In the genomic region with DNA sequence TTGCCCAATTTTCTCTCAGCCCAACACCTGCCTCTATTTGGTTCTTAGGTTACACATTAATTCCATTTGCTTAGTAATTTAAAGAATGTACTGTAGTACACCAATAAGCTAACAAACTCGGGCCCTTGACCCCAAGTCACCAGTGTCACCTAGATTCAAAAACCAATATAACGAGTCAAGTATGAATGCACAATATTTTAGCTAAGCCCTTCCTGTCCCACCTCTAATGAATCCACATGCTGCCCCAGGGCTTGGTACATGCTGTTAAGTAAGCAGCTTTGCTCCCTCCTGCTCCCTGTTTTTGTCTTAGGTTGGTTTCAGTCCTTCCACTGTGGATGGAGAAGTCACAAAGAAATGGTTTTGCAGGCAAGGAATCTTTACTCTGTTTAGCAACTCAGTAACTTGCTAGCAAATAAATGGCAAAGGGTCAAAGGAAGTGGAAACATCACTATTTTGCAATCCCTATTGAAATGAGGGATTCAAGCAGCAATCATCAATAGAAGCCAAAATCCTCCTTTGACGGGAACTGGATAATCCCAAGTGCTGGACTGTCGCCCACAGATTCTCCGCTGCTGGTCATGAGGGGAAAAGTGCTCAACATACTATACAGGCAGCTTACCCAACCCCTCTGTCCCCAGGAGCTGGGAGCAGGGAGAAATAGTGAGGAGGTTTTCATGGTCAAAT, we compare ENCODE assay signal across 16 cellular contexts.
"Had no signal": no experiment of that assay in that cellular context is flagged by ENCODE, and none has a peak within 500 bp of the region (broad histone marks: within the 10 kb centered on the region; RNA-seq: fewer than 3 reads in every experiment).

No MANE protein-coding gene starts in this region.

- H3K27me3 ChIP-seq: upper lobe of left lung had no signal

- ATAC-seq: natural killer cell had no signal

- H3K4me3 ChIP-seq: upper lobe of left lung had no signal

- H3K27ac ChIP-seq: VCaP had no signal

- H3K9me3 Mint-ChIP-seq: activated T-helper 2 cell treated with anti-CD3 and anti-CD28 coated beads, Interferon-gamma antibody, Interleukin-2, Interleukin-4, amounts not matched to agents 10 μg/mL and 5 μg/mL and 100 μg/mL, durations not matched to agents 14 hours and 24 hours and 36 hours; dendritic cell treated with granulocyte-macrophage colony-stimulating factor and Interleukin-4, amounts not matched to agents 40 ng/mL and 50 ng/mL, for 4 days; natural killer cell had no signal

- H3K4me3 Mint-ChIP-seq: dendritic cell treated with granulocyte-macrophage colony-stimulating factor and Interleukin-4, amounts not matched to agents 40 ng/mL and 50 ng/mL, for 4 days; endodermal cell; natural killer cell had no signal

- H3K9me3 ChIP-seq: upper lobe of left lung had no signal

- H3K36me3 Mint-ChIP-seq: natural killer cell had no signal

- H3K27ac Mint-ChIP-seq: activated T-helper 2 cell treated with anti-CD3 and anti-CD28 coated beads, Interferon-gamma antibody, Interleukin-2, Interleukin-4, amounts not matched to agents 10 μg/mL and 5 μg/mL and 100 μg/mL, durations not matched to agents 14 hours and 24 hours and 36 hours; dendritic cell treated with granulocyte-macrophage colony-stimulating factor and Interleukin-4, amounts not matched to agents 40 ng/mL and 50 ng/mL, for 4 days; endodermal cell; natural killer cell; progenitor cell of endocrine pancreas had no signal

- H3K4me1 Mint-ChIP-seq: natural killer cell had no signal

- DNase-seq: activated CD4-positive, alpha-beta T cell treated with anti-CD3 and anti-CD28 coated beads for 4 hours; activated naive CD4-positive, alpha-beta T cell treated with anti-CD3 and anti-CD28 coated beads, Interleukin-2, amount 50 U/mL, for 16 hours; cerebellar nuclear complex; endodermal cell; hypothalamus; natural killer cell; occipital lobe; stimulated activated CD4-positive, alpha-beta T cell treated with anti-CD3 and anti-CD28 coated beads, Interleukin-12 subunit alpha, Interleukin-12 subunit beta, amount 100 ng/mL, for 4 hours; stimulated activated CD4-positive, alpha-beta T cell treated with anti-CD3 and anti-CD28 coated beads, Interleukin-2, amount 100 ng/mL, for 48 hours; stimulated activated naive CD4-positive, alpha-beta T cell treated with Interleukin-2 at 50 U/mL for 16 hours; T-helper 9 cell had no signal

- H3K36me3 ChIP-seq: upper lobe of left lung had no signal
